Comparison of ENCODE assay signal across 15 cellular contexts in the genomic region with DNA sequence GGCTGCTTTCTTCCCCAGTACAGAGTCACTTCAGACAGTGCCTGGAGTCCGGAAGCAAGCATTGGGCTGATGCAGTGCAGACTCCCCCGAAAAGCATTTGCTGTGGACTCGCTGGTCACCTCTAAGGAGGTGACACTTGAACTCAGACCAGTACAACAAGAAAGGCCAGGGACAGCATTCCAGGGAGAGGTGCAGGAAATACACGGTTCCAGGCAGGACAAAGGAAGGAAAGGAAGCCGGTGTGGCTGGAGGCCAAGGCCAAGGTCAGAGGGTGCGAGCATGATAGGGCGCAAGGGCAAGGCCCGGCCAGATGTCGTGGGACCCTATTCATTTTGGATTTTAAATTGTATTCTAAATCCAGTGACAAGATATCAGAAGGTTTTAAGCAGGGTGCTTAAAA.
DNase-seq lines count a peak whose midpoint lies in the region; ATAC-seq, FAIRE-seq and TF ChIP-seq lines count a peak whose summit lies in the region.
"Had no signal": no experiment of that assay in that cellular context is flagged by ENCODE, and none has a peak within 500 bp of the region (broad histone marks: within the 10 kb centered on the region; RNA-seq: fewer than 3 reads in every experiment).

No MANE protein-coding gene starts in this region.

- H3K4me1 ChIP-seq in heart left ventricle (peaks cover 0 to 19% (median 7%) of the 10 kb centered on the region in 12 donors), A549 (peaks cover 16% of the 10 kb centered on the region; the same call in 2 of the 3 replicates)

- TF ChIP-seq EP300 in A549 (IDR thresholded peaks at IDR 0.05) = no peak

- DNase-seq in heart left ventricle (no peak), cardiac septum (ENCODE audit: low spot score) (no peak), A549 (ENCODE audit: low read depth in 1 of 2, low spot score in 1 of 2) (no peak), posterior vena cava (ENCODE audit: low spot score) (peak; percentile 26), NCI-H226 (no peak)
- DNase-seq: 8988T; ACHN; CD4-positive, CD25-positive, alpha-beta regulatory T cell; GM23248 had no signal

- H3K4me3 ChIP-seq in heart left ventricle (no peak overlapping the region), A549 (no peak overlapping the region)
- H3K4me3 ChIP-seq: BLaER1 treated with 17β-estradiol and CSF1 and Interleukin-3, amounts not matched to agents 10 nM and 100 nM; GM12878 had no signal

- TF ChIP-seq POLR2A in heart left ventricle (IDR thresholded peaks at IDR 0.05) (no peak), A549 (IDR thresholded peaks at IDR 0.05; ENCODE audit: low read length) (no peak)

- WGBS in heart left ventricle, 4 donors = 41 to 54% (median 44%) methylated on average over 9 of the region's 9 CpGs
- 63% methylated on average over 9 of the region's 9 CpGs for WGBS in A549 (ENCODE audit: missing lambda C conversion rate)

- POLR2A ChIA-PET in A549 (lab: Yijun Ruan, JAX) = no interaction called here

- no peak overlapping the region for H3K4me2 ChIP-seq in A549

- H3K9me3 ChIP-seq in heart left ventricle = no peaks in the 10 kb centered on the region
- H3K9me3 ChIP-seq in A549 = no peaks in the 10 kb centered on the region
- H3K9me3 ChIP-seq: BLaER1 treated with 17β-estradiol and CSF1 and Interleukin-3, amounts not matched to agents 10 nM and 100 nM had no signal

- intact Hi-C loops in heart left ventricle (cut with DNase I) = loop anchor here in 8 of 10 donors (2.0 to 10.0 kb wide), 6 partner anchors 77 to 438 kb away; a partner anchor contains a TSS
- intact Hi-C loops in cardiac septum (cut with DNase I) = loop anchor here (5.0 kb wide), 1 partner anchor 427 kb away; no protein-coding TSS in a partner anchor
- intact Hi-C loops in posterior vena cava (cut with DNase I) = loop anchor here in 1 of 2 donors (5.0 kb wide), 1 partner anchor 187 kb away; no protein-coding TSS in a partner anchor

- no peak for TF ChIP-seq CTCF in heart left ventricle (IDR thresholded peaks at IDR 0.05)
- no peak for TF ChIP-seq CTCF in A549 (IDR thresholded peaks at IDR 0.05)

- ATAC-seq in heart left ventricle (peak; percentile 13 to 33 (median 22)), A549 (no peak), esophagus mucosa (peak; percentile 8), GM19324 (IDR thresholded peaks at IDR 0.05; ENCODE audit: low FRiP score, unreplicated experiment) (no peak)

- H3K27me3 ChIP-seq in heart left ventricle = no peaks in the 10 kb centered on the region
- H3K27me3 ChIP-seq: BLaER1 treated with 17β-estradiol and CSF1 and Interleukin-3, amounts not matched to agents 10 nM and 100 nM had no signal

- no peak for TF ChIP-seq RAD21 in A549 (conservative IDR thresholded peaks at IDR 0.05 in 1 of 2, IDR thresholded peaks at IDR 0.05 in 1 of 2)

- no peaks in the 10 kb centered on the region for H3K36me3 ChIP-seq in heart left ventricle
- H3K36me3 ChIP-seq: BLaER1 treated with 17β-estradiol and CSF1 and Interleukin-3, amounts not matched to agents 10 nM and 100 nM had no signal

- H3K27ac ChIP-seq in heart left ventricle (peak overlapping the region in 1 of 12 donors; percentile 17), A549 (peak overlapping the region; percentile 75 to 87; a peak in 5 of 6 replicates)
- H3K27ac ChIP-seq: BLaER1 treated with 17β-estradiol and CSF1 and Interleukin-3, amounts not matched to agents 10 nM and 100 nM; GM23248; HL-60 had no signal

- CTCF ChIA-PET in A549 (lab: Yijun Ruan, JAX) = interaction anchor here (1.2 to 17.7 kb wide), 9 partner anchors 9 to 481 kb away, joined by 4 to 267 read pairs (median 8); no protein-coding TSS in a partner anchor

- no peak for FAIRE-seq in A549 (lab: Jason Lieb, UNC)
- FAIRE-seq: GM12878, H54 had no signal

TF ChIP-seq in A549, 52 proteins besides CTCF, POLR2A, EP300 and RAD21:
- TF ChIP-seq NFE2L2 (conservative IDR thresholded peaks at IDR 0.05; ENCODE audit: low read length) (no peak), JUN (IDR thresholded peaks at IDR 0.05) (no peak), RARB (CRISPR knock-in tag; IDR thresholded peaks at IDR 0.05) (no peak), BHLHE40 (IDR thresholded peaks at IDR 0.05; ENCODE audit: low read depth, low read length) (no peak), PHF8 (IDR thresholded peaks at IDR 0.05; ENCODE audit: borderline replicate concordance, low read depth) (no peak)

Comparison
In these comparisons a context has a peak if more than half of its experiments do, and no peak if none do; other contexts are left out.
1. ATAC-seq: peak in heart left ventricle (4 of 4) and esophagus mucosa (single experiment); none in A549 (0 of 2) and GM19324 (single experiment).